In the genomic region with DNA sequence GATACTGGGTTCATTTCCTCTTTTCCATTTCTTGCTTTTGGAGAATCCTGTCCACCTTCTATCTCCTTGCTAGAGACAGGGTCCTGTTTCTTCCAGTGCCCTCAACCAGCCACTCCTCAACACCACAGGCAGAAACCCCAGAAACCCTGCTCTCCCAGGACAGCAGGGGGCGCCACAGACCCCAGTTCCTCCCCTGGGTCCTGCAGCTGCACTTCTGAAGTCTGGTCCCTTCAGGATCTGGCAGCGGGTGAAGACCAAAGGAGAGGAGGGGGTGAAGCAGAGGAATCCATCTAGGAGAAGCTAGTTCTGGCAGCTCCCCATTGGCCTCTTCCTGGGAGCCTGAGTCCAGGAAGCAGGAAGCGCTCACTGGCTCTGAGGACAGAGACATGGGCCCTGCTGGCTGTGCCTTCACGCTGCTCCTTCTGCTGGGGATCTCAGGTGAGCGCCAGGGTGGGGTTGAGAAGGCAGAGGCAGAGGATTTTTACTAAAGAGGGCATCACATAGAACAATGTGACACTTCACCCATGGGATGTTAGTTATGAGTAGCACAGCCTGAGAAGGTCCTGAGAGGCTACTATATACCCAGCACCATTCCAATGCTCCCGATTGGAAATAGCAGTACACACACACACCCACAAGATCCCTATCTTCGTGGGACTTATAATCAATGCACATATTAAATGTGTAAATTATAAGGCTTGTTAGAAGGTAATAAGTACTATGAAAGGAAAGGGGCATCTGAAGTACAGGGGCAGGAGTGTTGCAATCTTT, we compare ENCODE assay signal across 9 cellular contexts. TPM values are rescaled to one million over a fixed set of nuclear protein-coding genes. Genes with fewer than 3 reads are reported as not detected.
DNase-seq lines count a peak whose midpoint lies in the region; ATAC-seq and TF ChIP-seq lines count a peak whose summit lies in the region.
"Had no signal": no experiment of that assay in that cellular context is flagged by ENCODE, and none has a peak within 500 bp of the region (broad histone marks: within the 10 kb centered on the region; RNA-seq: fewer than 3 reads in every experiment).

A gene with protein sequence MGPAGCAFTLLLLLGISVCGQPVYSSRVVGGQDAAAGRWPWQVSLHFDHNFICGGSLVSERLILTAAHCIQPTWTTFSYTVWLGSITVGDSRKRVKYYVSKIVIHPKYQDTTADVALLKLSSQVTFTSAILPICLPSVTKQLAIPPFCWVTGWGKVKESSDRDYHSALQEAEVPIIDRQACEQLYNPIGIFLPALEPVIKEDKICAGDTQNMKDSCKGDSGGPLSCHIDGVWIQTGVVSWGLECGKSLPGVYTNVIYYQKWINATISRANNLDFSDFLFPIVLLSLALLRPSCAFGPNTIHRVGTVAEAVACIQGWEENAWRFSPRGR (plus strand): TSS at position 375 of the 771 bp plus-strand sequence. CDS start 12 bp downstream, at position 387.

- H3K9ac ChIP-seq in adipocyte (ENCODE audit: low read length) = no peak within 1 kb of the TSS
- H3K9ac ChIP-seq: BLaER1 had no signal

- H3K36me3 ChIP-seq in Panc1 (ENCODE audit: control insufficient read depth, insufficient read depth, low read length) (no peaks in the 10 kb centered on the region), adipocyte (ENCODE audit: control insufficient read depth, insufficient read depth, low read length, severe bottlenecking) (no peaks in the 10 kb centered on the region), right atrium auricular region (no peaks in the 10 kb centered on the region), gastrocnemius medialis (no peaks in the 10 kb centered on the region)
- H3K36me3 ChIP-seq: BLaER1 had no signal

- CTCF ChIA-PET in Panc1 (lab: Charles Lee) = interaction anchor here (0.6 kb wide), 1 partner anchor 12 kb away, joined by 5 read pairs; no protein-coding TSS in a partner anchor

- BruUV-seq in Panc1 (replicated peaks; lab: Mats Ljungman, UMichigan) = no TSS peak

- no peaks in the 10 kb centered on the region for H3K9me3 ChIP-seq in Panc1 (ENCODE audit: control insufficient read depth, insufficient read depth, low read depth, low read length)
- H3K9me3 ChIP-seq in adipocyte (ENCODE audit: control insufficient read depth, low read length) = no peaks in the 10 kb centered on the region
- no peaks in the 10 kb centered on the region for H3K9me3 ChIP-seq in right atrium auricular region
- H3K9me3 ChIP-seq in gastrocnemius medialis = no peaks in the 10 kb centered on the region
- H3K9me3 ChIP-seq: BLaER1 had no signal

- intact Hi-C loops in Panc1 (cut with micrococcal nuclease; ENCODE audit: unreplicated experiment) (no loop called here), gastrocnemius medialis (cut with DNase I; ENCODE audit: low total_unique reads) (loop anchor here (1.0 kb wide), 1 partner anchor 85 kb away; no protein-coding TSS in a partner anchor)

- ATAC-seq in HG02884 (IDR thresholded peaks at IDR 0.05; ENCODE audit: unreplicated experiment) (peak; percentile 59), Panc1 (peak; percentile 81; the same call in 1 of the 2 replicates), gastrocnemius medialis (peak; percentile 81 to 94), HG03025 (IDR thresholded peaks at IDR 0.05; ENCODE audit: low FRiP score, unreplicated experiment) (no peak)

- H3K27me3 ChIP-seq in Panc1 (ENCODE audit: control insufficient read depth, insufficient read depth, low read length) (no peaks in the 10 kb centered on the region), adipocyte (replicated peaks; ENCODE audit: control insufficient read depth, insufficient read depth, low read length) (no peaks in the 10 kb centered on the region), right atrium auricular region (no peaks in the 10 kb centered on the region), gastrocnemius medialis (no peaks in the 10 kb centered on the region)
- H3K27me3 ChIP-seq: BLaER1 had no signal

- POLR2A ChIA-PET in Panc1 (lab: Charles Lee) = no interaction called here

- DNase-seq in NCI-H1417 (lab: John Stamatoyannopoulos, UW) (peak; percentile 5 to 61 (median 25)), NCI-H1417 treated with DMSO at 0.1 percent for 48 hours (lab: John Stamatoyannopoulos, UW) (no peak), Panc1 (ENCODE audit: low read depth, low spot score) (peak; percentile 17), adipocyte (ENCODE audit: low read depth) (peak; percentile 67), right atrium auricular region (ENCODE audit: low spot score) (no peak), gastrocnemius medialis (peak; percentile 14 to 48)

- no peak for TF ChIP-seq POLR2A in gastrocnemius medialis (IDR thresholded peaks at IDR 0.05)

- peak; percentile 84 for TF ChIP-seq CTCF in Panc1 (IDR thresholded peaks at IDR 0.05)
- peak; percentile 63 to 77 for TF ChIP-seq CTCF in right atrium auricular region (IDR thresholded peaks at IDR 0.05)
- TF ChIP-seq CTCF in gastrocnemius medialis (IDR thresholded peaks at IDR 0.05 in 4 of 5, conservative IDR thresholded peaks at IDR 0.05 in 1 of 5) = peak; percentile 53 to 76 (median 70)

- in situ Hi-C loops in Panc1 (cut with HindIII; ENCODE audit: low pct_unique_long_range_greater_than_20kb, low sequenced_read_pairs) (no loop called here), gastrocnemius medialis (cut with MboI; ENCODE audit: low sequenced_read_pairs in 4 of 4) (loop anchor here in 1 of 4 donors (10.0 kb wide), 1 partner anchor 88 kb away; no protein-coding TSS in a partner anchor)

- H3K4me1 ChIP-seq in Panc1 (ENCODE audit: control insufficient read depth, insufficient read depth, low read length) (no peaks in the 10 kb centered on the region), adipocyte (ENCODE audit: control insufficient read depth, insufficient read depth, low read length) (no peaks in the 10 kb centered on the region), right atrium auricular region (peaks cover 0 to 36% of the 10 kb centered on the region in 2 donors), gastrocnemius medialis (peaks cover 0 to 11% of the 10 kb centered on the region in 2 donors)
- H3K4me1 ChIP-seq: BLaER1 had no signal

- no peak within 1 kb of the TSS for H3K4me3 ChIP-seq in Panc1 (ENCODE audit: low read depth in 2 of 2, low read length in 2 of 2)
- H3K4me3 ChIP-seq in adipocyte (ENCODE audit: low read length) = no peak within 1 kb of the TSS
- H3K4me3 ChIP-seq in right atrium auricular region = no peak within 1 kb of the TSS
- no peak within 1 kb of the TSS for H3K4me3 ChIP-seq in gastrocnemius medialis
- H3K4me3 ChIP-seq: BLaER1 had no signal

- H3K27ac ChIP-seq in Panc1 (ENCODE audit: low read length) (no peak within 1 kb of the TSS), right atrium auricular region (no peak within 1 kb of the TSS), gastrocnemius medialis (no peak within 1 kb of the TSS)
- H3K27ac ChIP-seq: BLaER1 had no signal

RNA-seq across cellular contexts. Expression of the gene that starts here (rescaled TPM):
- total RNA-seq in Panc1 (2021; ENCODE audit: unreplicated experiment) = not detected
- polyA plus RNA-seq in Panc1 (2012; ENCODE audit: insufficient read length) = not detected
- not detected for total RNA-seq in right atrium auricular region
- total RNA-seq in gastrocnemius medialis = not detected

Comparison
In these comparisons a context has a peak if more than half of its experiments do, and no peak if none do; other contexts are left out.
1. DNase-seq: peak in NCI-H1417 (3 of 3) and adipocyte (single experiment); none in NCI-H1417 treated with DMSO at 0.1 percent for 48 hours (single experiment) and right atrium auricular region (single experiment).
2. Peak in DNase-seq and ATAC-seq in Panc1; RNA of the gene not detected or under 1 TPM.
3. Peak in DNase-seq and ATAC-seq in gastrocnemius medialis; RNA of the gene not detected or under 1 TPM.
4. Peak in every context shown above with its lines, with median percentiles within 50 percentile points of each other: CTCF ChIP-seq.